Comparison of ENCODE assay signal across 11 cellular contexts in the genomic region with DNA sequence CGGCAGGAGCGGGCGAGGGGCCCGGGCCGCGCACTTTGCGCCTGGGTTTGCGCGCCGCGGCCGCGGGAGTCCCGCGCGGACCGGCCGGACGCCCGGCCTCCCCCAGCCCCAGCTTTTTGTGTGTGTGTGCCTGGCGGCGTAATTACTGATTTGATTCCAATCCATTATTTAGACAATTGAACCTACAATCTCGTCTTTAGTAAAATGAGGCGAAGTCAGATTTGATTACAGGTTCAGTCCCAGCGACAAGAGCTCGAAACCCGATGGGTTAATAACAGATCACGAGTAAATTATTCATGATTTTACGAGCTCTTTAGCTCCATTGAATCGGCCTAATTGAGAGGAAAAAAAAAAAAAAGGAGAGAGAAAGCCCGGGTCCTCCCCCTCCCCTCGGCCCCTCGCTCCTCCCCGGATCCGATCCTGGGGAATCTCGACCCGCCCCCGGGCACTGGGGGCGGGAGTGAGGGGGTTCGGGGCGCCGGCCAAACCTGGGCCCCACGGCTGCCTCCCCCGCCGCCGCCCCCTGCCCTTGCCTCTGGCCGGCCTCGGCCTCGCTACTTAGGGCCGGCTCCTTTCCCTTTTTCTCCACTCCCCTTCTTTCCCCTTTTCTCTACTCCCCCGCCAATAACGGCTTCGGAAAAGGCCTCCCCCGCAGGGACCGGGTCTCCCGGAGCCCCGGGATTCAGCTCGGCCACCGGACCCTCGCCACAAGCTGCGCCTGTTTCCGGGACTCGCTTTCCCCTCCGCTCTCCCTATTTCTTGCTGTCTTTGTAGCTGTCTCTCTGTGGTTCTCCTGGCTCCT. TPM values are rescaled to one million over a fixed set of nuclear protein-coding genes. Genes with fewer than 3 reads are reported as not detected.
A peak's percentile ranks its signal among the peaks of the same experiment; 100 is the strongest.
DNase-seq lines count a peak whose midpoint lies in the region; ATAC-seq, FAIRE-seq and TF ChIP-seq lines count a peak whose summit lies in the region.
"Had no signal": no experiment of that assay in that cellular context is flagged by ENCODE, and none has a peak within 500 bp of the region (broad histone marks: within the 10 kb centered on the region; RNA-seq: fewer than 3 reads in every experiment).

No MANE protein-coding gene starts in this region.

- no peaks in the 10 kb centered on the region for H3K9me3 Mint-ChIP-seq in activated naive CD4-positive, alpha-beta T cell treated with anti-CD3 and anti-CD28 coated beads, Interleukin-2, amount 50 U/mL, for 24 hours
- no peaks in the 10 kb centered on the region for H3K9me3 Mint-ChIP-seq in activated naive CD4-positive, alpha-beta T cell treated with anti-CD3 and anti-CD28 coated beads for 36 hours
- no peaks in the 10 kb centered on the region for H3K9me3 Mint-ChIP-seq in activated naive CD8-positive, alpha-beta T cell (ENCODE audit: low read depth)

- H3K4me2 ChIP-seq in HepG2 (ENCODE audit: low read depth, low read length), result peak overlapping the region; percentile 59

- H3K4me1 Mint-ChIP-seq in activated naive CD4-positive, alpha-beta T cell treated with anti-CD3 and anti-CD28 coated beads, Interleukin-2, amount 50 U/mL, for 24 hours, result peaks cover 32% of the 10 kb centered on the region
- H3K4me1 Mint-ChIP-seq in activated naive CD4-positive, alpha-beta T cell treated with anti-CD3 and anti-CD28 coated beads for 36 hours (ENCODE audit: low read depth), result peaks cover 49% of the 10 kb centered on the region
- peaks cover 46% of the 10 kb centered on the region for H3K4me1 Mint-ChIP-seq in activated naive CD8-positive, alpha-beta T cell (ENCODE audit: low read depth)

- peaks cover 59% of the 10 kb centered on the region for H3K27me3 Mint-ChIP-seq in activated naive CD4-positive, alpha-beta T cell treated with anti-CD3 and anti-CD28 coated beads, Interleukin-2, amount 50 U/mL, for 24 hours
- peaks cover 83% of the 10 kb centered on the region for H3K27me3 Mint-ChIP-seq in activated naive CD4-positive, alpha-beta T cell treated with anti-CD3 and anti-CD28 coated beads for 36 hours (ENCODE audit: low read depth)
- H3K27me3 Mint-ChIP-seq in activated naive CD8-positive, alpha-beta T cell, result peaks cover 55% of the 10 kb centered on the region

- H3K4me3 ChIP-seq in HepG2 (replicated peaks in 1 of 3; ENCODE audit: insufficient read depth in 1 of 3, low read depth in 2 of 3, low read length in 3 of 3), result peak overlapping the region; percentile 38 to 61 (median 39); a peak in 5 of 6 replicates
- H3K4me3 ChIP-seq: colonic mucosa, left lung had no signal

- peaks cover 36 to 97% of the 10 kb centered on the region in 2 experiments for H3K27me3 ChIP-seq in HepG2 (ENCODE audit: control insufficient read depth in 1 of 2, insufficient read depth in 2 of 2, low read length in 2 of 2)

- TF ChIP-seq RAD21 in HepG2 (CRISPR knock-in tag; IDR thresholded peaks at IDR 0.05), result no peak

- POLR2A ChIA-PET in HepG2 (lab: Yijun Ruan, JAX), result no interaction called here

- FAIRE-seq in HepG2 (lab: Jason Lieb, UNC), result no peak

- H4K20me1 ChIP-seq in HepG2 (ENCODE audit: insufficient read depth, low read length), result peaks cover 10% of the 10 kb centered on the region; the same call in 1 of the 2 replicates

- no TSS peak for BruUV-seq in HepG2 (replicated peaks; lab: Mats Ljungman, UMichigan)

- no peak overlapping the region for H3K27ac ChIP-seq in HepG2 (ENCODE audit: extremely low read length, insufficient read depth, low read length)
- H3K27ac ChIP-seq in temporal lobe (ENCODE audit: low read depth, low read length), result peak overlapping the region; percentile 36
- H3K27ac ChIP-seq: colonic mucosa, left lung had no signal

- H3K36me3 ChIP-seq in HepG2 (replicated peaks in 1 of 2; ENCODE audit: control insufficient read depth in 1 of 2, insufficient read depth in 2 of 2, low read length in 2 of 2), result no peaks in the 10 kb centered on the region
- H3K36me3 ChIP-seq: colonic mucosa, left lung had no signal

- no peak overlapping the region for H3K27ac Mint-ChIP-seq in activated naive CD4-positive, alpha-beta T cell treated with anti-CD3 and anti-CD28 coated beads, Interleukin-2, amount 50 U/mL, for 24 hours
- no peak overlapping the region for H3K27ac Mint-ChIP-seq in activated naive CD4-positive, alpha-beta T cell treated with anti-CD3 and anti-CD28 coated beads for 36 hours
- no peak overlapping the region for H3K27ac Mint-ChIP-seq in activated naive CD8-positive, alpha-beta T cell

- TF ChIP-seq POLR2A in HepG2 (IDR thresholded peaks at IDR 0.05; ENCODE audit: insufficient read depth in 1 of 2, low read depth in 2 of 2, low read length in 2 of 2), result no peak

- TF ChIP-seq CTCF in HepG2 (CRISPR knock-in tag; IDR thresholded peaks at IDR 0.05), result no peak

- no peak for ATAC-seq in HepG2
- no peak for ATAC-seq in HG03039 (IDR thresholded peaks at IDR 0.05; ENCODE audit: unreplicated experiment)
- ATAC-seq: left lung had no signal

- no peak overlapping the region for H3K9ac ChIP-seq in HepG2 (ENCODE audit: insufficient read depth, low read depth, low read length)

- H3K36me3 Mint-ChIP-seq in activated naive CD4-positive, alpha-beta T cell treated with anti-CD3 and anti-CD28 coated beads, Interleukin-2, amount 50 U/mL, for 24 hours, result no peaks in the 10 kb centered on the region
- H3K36me3 Mint-ChIP-seq in activated naive CD4-positive, alpha-beta T cell treated with anti-CD3 and anti-CD28 coated beads for 36 hours (ENCODE audit: low read depth), result no peaks in the 10 kb centered on the region
- H3K36me3 Mint-ChIP-seq in activated naive CD8-positive, alpha-beta T cell, result no peaks in the 10 kb centered on the region

- TF ChIP-seq EP300 in HepG2 (IDR thresholded peaks at IDR 0.05; ENCODE audit: low read depth in 2 of 2, low read length in 2 of 2), result no peak
- no peak for TF ChIP-seq EP300 in HepG2 (CRISPR knock-in tag; IDR thresholded peaks at IDR 0.05; ENCODE audit: borderline replicate concordance)

- 8% methylated on average over 40 of the region's 64 CpGs for WGBS in HepG2 (ENCODE audit: low lambda C conversion rate)

- intact Hi-C loops in activated naive CD4-positive, alpha-beta T cell treated with anti-CD3 and anti-CD28 coated beads for 36 hours (cut with micrococcal nuclease), result no loop called here
- intact Hi-C loops in HepG2 (cut with micrococcal nuclease; ENCODE audit: unreplicated experiment), result no loop called here

- CTCF ChIA-PET in activated naive CD4-positive, alpha-beta T cell treated with anti-CD3 and anti-CD28 coated beads for 36 hours (lab: Charles Lee), result interaction anchor here (0.7 to 1.6 kb wide), 2 partner anchors 22 to 65 kb away, joined by 4 to 7 read pairs; no protein-coding TSS in a partner anchor
- CTCF ChIA-PET in HepG2 (lab: Yijun Ruan, JAX; ENCODE audit: low intra/inter-chr PET ratio, low total read pairs), result no interaction called here

- no peak for DNase-seq in activated naive CD4-positive, alpha-beta T cell treated with anti-CD3 and anti-CD28 coated beads for 36 hours
- DNase-seq in HepG2 (ENCODE audit: low spot score), result no peak
- DNase-seq in stimulated activated CD8-positive, alpha-beta memory T cell treated with anti-CD3 and anti-CD28 coated beads, Interleukin-4, amount 100 ng/mL, for 48 hours, result no peak
- DNase-seq in NCI-H774 (lab: John Stamatoyannopoulos, UW), result no peak
- DNase-seq: colonic mucosa; left lung; stimulated activated CD4-positive, alpha-beta T cell treated with anti-CD3 and anti-CD28 coated beads, Interleukin-4, amount 100 ng/mL, for 1 hour had no signal

- H3K4me3 Mint-ChIP-seq in activated naive CD4-positive, alpha-beta T cell treated with anti-CD3 and anti-CD28 coated beads, Interleukin-2, amount 50 U/mL, for 24 hours, result peak overlapping the region; percentile 81
- no peak overlapping the region for H3K4me3 Mint-ChIP-seq in activated naive CD4-positive, alpha-beta T cell treated with anti-CD3 and anti-CD28 coated beads for 36 hours
- peak overlapping the region; percentile 74 for H3K4me3 Mint-ChIP-seq in activated naive CD8-positive, alpha-beta T cell

- H3K9me3 ChIP-seq in HepG2 (ENCODE audit: low read length), result no peaks in the 10 kb centered on the region
- H3K9me3 ChIP-seq: colonic mucosa, left lung had no signal

- peaks cover 35% of the 10 kb centered on the region for H3K4me1 ChIP-seq in HepG2 (ENCODE audit: insufficient read depth, low read length)

- in situ Hi-C loops in HepG2 (cut with HindIII; ENCODE audit: extremely low pct_ligation_motif_present, low pct_unique_long_range_greater_than_20kb), result no loop called here

- H3K79me2 ChIP-seq in HepG2 (ENCODE audit: insufficient read depth, low read length), result no peaks in the 10 kb centered on the region

- H2AFZ ChIP-seq in HepG2 (ENCODE audit: low read length), result no peak overlapping the region

TF ChIP-seq in HepG2, 621 proteins besides CTCF, POLR2A, EP300 and RAD21:
- TF ChIP-seq HNRNPK (IDR thresholded peaks at IDR 0.05; ENCODE audit: low read depth, low read length, poor library complexity, severe bottlenecking) (peak; percentile 64), ZSCAN9 (CRISPR knock-in tag; IDR thresholded peaks at IDR 0.05; ENCODE audit: borderline replicate concordance) (no peak), HNRNPLL (IDR thresholded peaks at IDR 0.05; ENCODE audit: low read depth, low read length, poor library complexity, severe bottlenecking) (peak; percentile 89)

RNA-seq across cellular contexts. Expression of a gene that starts 6.6 kb away (rescaled TPM):
- total RNA-seq in activated naive CD4-positive, alpha-beta T cell treated with anti-CD3 and anti-CD28 coated beads for 36 hours, result not detected
- total RNA-seq in HepG2 (2016; rRNA removed; fragmentation: Illumina TruSeq; extraction: Trizol), result not detected in 2 replicates
- not detected in 2 replicates for total RNA-seq in HepG2 (2016; cell fraction: cytosol; rRNA removed; fragmentation: Illumina TruSeq; extraction: Trizol; ENCODE audit: low read depth)
- not detected in 2 replicates for total RNA-seq in HepG2 (2016; cell fraction: insoluble cytoplasmic fraction; rRNA removed; fragmentation: Illumina TruSeq; extraction: Trizol)
- total RNA-seq in HepG2 (2016; cell fraction: membrane; rRNA removed; fragmentation: Illumina TruSeq; extraction: Trizol), result not detected in 2 replicates
- total RNA-seq in HepG2 (2016; cell fraction: nucleus; rRNA removed; fragmentation: Illumina TruSeq; extraction: Trizol), result not detected in 2 replicates
- not detected in 2 replicates for polyA plus RNA-seq in HepG2 (2011; rRNA removed)
- polyA plus RNA-seq in HepG2 (2011; cell fraction: cytosol; rRNA removed), result not detected in 2 replicates
- polyA plus RNA-seq in HepG2 (2011; cell fraction: nucleus; rRNA removed), result 0.12 TPM in 1 of 2 replicates, not detected in the other
- polyA plus RNA-seq in HepG2 (2012), result not detected in 2 replicates
- not detected in 2 replicates for polyA plus RNA-seq in HepG2 (2016; cell fraction: cytosol; fragmentation: Illumina TruSeq; extraction: Trizol; ENCODE audit: low read depth)
- polyA plus RNA-seq in HepG2 (2016; cell fraction: insoluble cytoplasmic fraction; fragmentation: Illumina TruSeq; extraction: Trizol; ENCODE audit: low read depth), result not detected in 2 replicates
- polyA plus RNA-seq in HepG2 (2016; cell fraction: membrane; fragmentation: Illumina TruSeq; extraction: Trizol; ENCODE audit: low read depth), result not detected in 2 replicates
- not detected in 2 replicates for polyA plus RNA-seq in HepG2 (2016; cell fraction: nucleus; fragmentation: Illumina TruSeq; extraction: Trizol; ENCODE audit: insufficient read depth, low read depth)
- 16.6 TPM in 1 of 2 replicates, not detected in the other for polyA minus RNA-seq in HepG2 (2011; rRNA and poly(A)+ RNA removed; ENCODE audit: low replicate concordance)
- polyA minus RNA-seq in HepG2 (2011; cell fraction: cytosol; rRNA and poly(A)+ RNA removed), result 0.44 TPM in 1 of 2 replicates, not detected in the other
- polyA minus RNA-seq in HepG2 (2011; cell fraction: nucleus; rRNA and poly(A)+ RNA removed), result not detected in 2 replicates
- 106 TPM for total RNA-seq in temporal lobe
- total RNA-seq: left lung had no signal

Comparison
In these comparisons a context has a peak if more than half of its experiments do, and no peak if none do; other contexts are left out.
1. RNA of a gene that starts 6.6 kb away (total RNA-seq): 106 TPM in temporal lobe (single experiment); not detected in activated naive CD4-positive, alpha-beta T cell treated with anti-CD3 and anti-CD28 coated beads for 36 hours and not detected in HepG2; every median in the first group is over 10 times any median in the second.